2 cellular contexts compared by ENCODE assay signal in genomic region chr12:49212572-49212971, GRCh38.
TF ChIP-seq lines count a peak whose summit lies in the region.

No MANE protein-coding gene starts in this region.

TF ChIP-seq in IMR-90, 13 proteins besides CTCF, POLR2A, EP300 and RAD21:
- TF ChIP-seq CEBPB (IDR thresholded peaks at IDR 0.05; ENCODE audit: low read depth, low read length) (no peak), SMC3 (IDR thresholded peaks at IDR 0.05; ENCODE audit: low read depth, low read length) (no peak), RCOR1 (IDR thresholded peaks at IDR 0.05; ENCODE audit: insufficient replicate concordance, low read length) (no peak)

TF ChIP-seq in K562, 482 proteins besides CTCF, POLR2A, EP300 and RAD21:
- TF ChIP-seq EP400 (IDR thresholded peaks at IDR 0.05) (no peak), ZSCAN29 (IDR thresholded peaks at IDR 0.05) (no peak), ZNF408 (CRISPR knock-in tag; IDR thresholded peaks at IDR 0.05; ENCODE audit: low read depth) (no peak), TCF7L2 (IDR thresholded peaks at IDR 0.05; ENCODE audit: low read depth, low read length) (no peak)
- TF ChIP-seq, protein P1, sequence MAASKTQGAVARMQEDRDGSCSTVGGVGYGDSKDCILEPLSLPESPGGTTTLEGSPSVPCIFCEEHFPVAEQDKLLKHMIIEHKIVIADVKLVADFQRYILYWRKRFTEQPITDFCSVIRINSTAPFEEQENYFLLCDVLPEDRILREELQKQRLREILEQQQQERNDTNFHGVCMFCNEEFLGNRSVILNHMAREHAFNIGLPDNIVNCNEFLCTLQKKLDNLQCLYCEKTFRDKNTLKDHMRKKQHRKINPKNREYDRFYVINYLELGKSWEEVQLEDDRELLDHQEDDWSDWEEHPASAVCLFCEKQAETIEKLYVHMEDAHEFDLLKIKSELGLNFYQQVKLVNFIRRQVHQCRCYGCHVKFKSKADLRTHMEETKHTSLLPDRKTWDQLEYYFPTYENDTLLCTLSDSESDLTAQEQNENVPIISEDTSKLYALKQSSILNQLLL (CRISPR knock-in tag; IDR thresholded peaks at IDR 0.05; ENCODE audit: borderline replicate concordance), result no peak
TF ChIP-seq in K562: peak in this region for 0.
